11 cellular contexts compared by ENCODE assay signal in the genomic region with DNA sequence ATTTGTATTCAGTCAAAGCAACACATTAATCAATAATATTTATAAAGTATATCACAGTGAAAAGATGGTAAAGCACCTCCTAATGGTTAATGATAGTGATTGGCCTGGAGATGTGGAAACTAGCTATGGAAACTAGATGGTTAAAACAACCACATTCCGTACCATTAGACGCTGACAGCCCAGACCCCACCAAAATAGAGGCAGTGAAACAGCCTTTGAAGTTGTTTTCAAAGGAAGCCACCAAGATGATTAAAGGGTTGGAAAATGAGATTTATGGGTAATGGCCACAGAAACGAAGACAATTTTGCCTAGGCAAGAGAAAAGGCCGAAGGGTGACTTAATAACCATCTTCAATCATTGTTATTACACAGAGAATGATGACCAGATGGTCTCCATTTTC.
DNase-seq lines count a peak whose midpoint lies in the region; ATAC-seq, FAIRE-seq and TF ChIP-seq lines count a peak whose summit lies in the region.
"Had no signal": no experiment of that assay in that cellular context is flagged by ENCODE, and none has a peak within 500 bp of the region (broad histone marks: within the 10 kb centered on the region; RNA-seq: fewer than 3 reads in every experiment).

No MANE protein-coding gene starts in this region.

- H3K4me3 Mint-ChIP-seq in activated naive CD4-positive, alpha-beta T cell treated with anti-CD3 and anti-CD28 coated beads, Interleukin-2, amount 10 ng/mL, durations not matched to agents 7 days and 5 days = no peak overlapping the region
- H3K4me3 Mint-ChIP-seq in astrocyte (ENCODE audit: unreplicated experiment) (no peak overlapping the region), progenitor cell of endocrine pancreas (ENCODE audit: low read depth) (no peak overlapping the region)

- H3K36me3 ChIP-seq in astrocyte (ENCODE audit: insufficient read depth, low read length) = no peaks in the 10 kb centered on the region
- no peaks in the 10 kb centered on the region for H3K36me3 ChIP-seq in muscle layer of colon (ENCODE audit: insufficient read depth, low read length)
- H3K36me3 ChIP-seq in transverse colon = no peaks in the 10 kb centered on the region
- H3K36me3 ChIP-seq: cardiac muscle cell had no signal

- no peak for DNase-seq in activated naive CD4-positive, alpha-beta T cell treated with anti-CD3 and anti-CD28 coated beads, Interleukin-2, amount 10 ng/mL, durations not matched to agents 7 days and 5 days
- no peak for DNase-seq in activated naive CD4-positive, alpha-beta T cell (lab: John Stamatoyannopoulos, UW)
- DNase-seq in astrocyte (ENCODE audit: low read depth) (no peak), transverse colon (no peak), progenitor cell of endocrine pancreas (ENCODE audit: low spot score, unreplicated experiment) (no peak)
- DNase-seq: NCI-H187 had no signal

- H3K36me3 Mint-ChIP-seq in activated naive CD4-positive, alpha-beta T cell treated with anti-CD3 and anti-CD28 coated beads, Interleukin-2, amount 10 ng/mL, durations not matched to agents 7 days and 5 days = no peaks in the 10 kb centered on the region
- H3K36me3 Mint-ChIP-seq in astrocyte (ENCODE audit: low read depth, unreplicated experiment) (no peaks in the 10 kb centered on the region), progenitor cell of endocrine pancreas (ENCODE audit: insufficient read depth) (no peaks in the 10 kb centered on the region)

- no peak for TF ChIP-seq EP300 in transverse colon (IDR thresholded peaks at IDR 0.05; ENCODE audit: low read depth)

- H3K4me2 ChIP-seq in astrocyte (ENCODE audit: low read length) = peak overlapping the region; percentile 36

- no peaks in the 10 kb centered on the region for H3K27me3 ChIP-seq in astrocyte (ENCODE audit: insufficient read depth, low read length)
- no peaks in the 10 kb centered on the region for H3K27me3 ChIP-seq in muscle layer of colon (ENCODE audit: control insufficient read depth in 1 of 2, insufficient read depth in 2 of 2, low read length in 2 of 2)
- no peaks in the 10 kb centered on the region for H3K27me3 ChIP-seq in transverse colon
- H3K27me3 ChIP-seq: cardiac muscle cell had no signal

- peaks cover 37% of the 10 kb centered on the region for H3K4me1 Mint-ChIP-seq in activated naive CD4-positive, alpha-beta T cell treated with anti-CD3 and anti-CD28 coated beads, Interleukin-2, amount 10 ng/mL, durations not matched to agents 7 days and 5 days
- H3K4me1 Mint-ChIP-seq in astrocyte (ENCODE audit: low read depth, unreplicated experiment) (peaks cover 24% of the 10 kb centered on the region), progenitor cell of endocrine pancreas (ENCODE audit: low read depth) (no peaks in the 10 kb centered on the region)

- no peak for ATAC-seq in HG02840 (IDR thresholded peaks at IDR 0.05; ENCODE audit: low FRiP score, unreplicated experiment)
- no peak for ATAC-seq in HG03354 (IDR thresholded peaks at IDR 0.05; ENCODE audit: poor library complexity, severe bottlenecking, unreplicated experiment)

- peak overlapping the region; percentile 12 for H2AFZ ChIP-seq in astrocyte (ENCODE audit: low read depth, low read length)

- no peaks in the 10 kb centered on the region for H4K20me1 ChIP-seq in astrocyte (ENCODE audit: insufficient read depth, low read length)

- no peaks in the 10 kb centered on the region for H3K9me3 ChIP-seq in astrocyte (ENCODE audit: insufficient read depth, low read depth, low read length)
- H3K9me3 ChIP-seq in muscle layer of colon (ENCODE audit: low read length) = no peaks in the 10 kb centered on the region
- no peaks in the 10 kb centered on the region for H3K9me3 ChIP-seq in transverse colon

- peak overlapping the region; percentile 82 for H3K27ac Mint-ChIP-seq in activated naive CD4-positive, alpha-beta T cell treated with anti-CD3 and anti-CD28 coated beads, Interleukin-2, amount 10 ng/mL, durations not matched to agents 7 days and 5 days
- H3K27ac Mint-ChIP-seq in astrocyte (ENCODE audit: unreplicated experiment) = peak overlapping the region; percentile 70
- H3K27ac Mint-ChIP-seq in progenitor cell of endocrine pancreas = no peak overlapping the region

- peaks cover 17% of the 10 kb centered on the region for H3K79me2 ChIP-seq in astrocyte (ENCODE audit: insufficient read depth, low read length)

- TF ChIP-seq CTCF in astrocyte (IDR thresholded peaks at IDR 0.05; ENCODE audit: insufficient read depth, low read depth, low read length) = no peak
- no peak for TF ChIP-seq CTCF in transverse colon (IDR thresholded peaks at IDR 0.05)
- TF ChIP-seq CTCF in progenitor cell of endocrine pancreas (IDR thresholded peaks at IDR 0.05; ENCODE audit: unreplicated experiment) = no peak

- TF ChIP-seq POLR2A in transverse colon (IDR thresholded peaks at IDR 0.05) = no peak

- H3K4me3 ChIP-seq in astrocyte (ENCODE audit: insufficient read depth, low read depth, low read length) (no peak overlapping the region), muscle layer of colon (ENCODE audit: low read depth in 1 of 2, low read length in 2 of 2) (no peak overlapping the region), transverse colon (no peak overlapping the region)
- H3K4me3 ChIP-seq: cardiac muscle cell had no signal

- no peaks in the 10 kb centered on the region for H3K9me3 Mint-ChIP-seq in activated naive CD4-positive, alpha-beta T cell treated with anti-CD3 and anti-CD28 coated beads, Interleukin-2, amount 10 ng/mL, durations not matched to agents 7 days and 5 days
- no peaks in the 10 kb centered on the region for H3K9me3 Mint-ChIP-seq in astrocyte (ENCODE audit: unreplicated experiment)
- no peaks in the 10 kb centered on the region for H3K9me3 Mint-ChIP-seq in progenitor cell of endocrine pancreas (ENCODE audit: low read depth)

- peaks cover 3% of the 10 kb centered on the region for H3K27me3 Mint-ChIP-seq in activated naive CD4-positive, alpha-beta T cell treated with anti-CD3 and anti-CD28 coated beads, Interleukin-2, amount 10 ng/mL, durations not matched to agents 7 days and 5 days
- no peaks in the 10 kb centered on the region for H3K27me3 Mint-ChIP-seq in astrocyte (ENCODE audit: low read depth, unreplicated experiment)
- H3K27me3 Mint-ChIP-seq in progenitor cell of endocrine pancreas = no peaks in the 10 kb centered on the region

- CTCF ChIA-PET in activated naive CD4-positive, alpha-beta T cell treated with anti-CD3 and anti-CD28 coated beads, Interleukin-2, amount 10 ng/mL, durations not matched to agents 7 days and 5 days (lab: Charles Lee) = interaction anchor here (0.7 to 6.0 kb wide), 12 partner anchors 8 to 263 kb away, joined by 3 to 62 read pairs (median 6); partner anchors contain the start of gene LPIN3

- H3K27ac ChIP-seq in astrocyte (ENCODE audit: low read depth, low read length) (peak overlapping the region; percentile 88), muscle layer of colon (ENCODE audit: low read depth, low read length) (peak overlapping the region; percentile 5), transverse colon (peak overlapping the region; percentile 23 to 69 (median 60))
- H3K27ac ChIP-seq: cardiac muscle cell had no signal

- no peak for FAIRE-seq in astrocyte (lab: Jason Lieb, UNC)
- FAIRE-seq: GM19239 had no signal

- H3K9ac ChIP-seq in astrocyte (ENCODE audit: low read length) (peak overlapping the region; percentile 61), muscle layer of colon (ENCODE audit: low read length) (no peak overlapping the region)

- in situ Hi-C loops in transverse colon (cut with MboI; ENCODE audit: low pct_ligation_motif_present in 1 of 4, low pct_unique_long_range_greater_than_20kb in 1 of 4, low sequenced_read_pairs in 3 of 4) = no loop called here

- intact Hi-C loops in transverse colon (cut with DNase I; ENCODE audit: low total_unique reads) = loop anchor here (1.0 to 2.0 kb wide), 2 partner anchors 53 to 108 kb away; partner anchors contain the start of gene LPIN3

- WGBS in transverse colon (ENCODE audit: low coverage in 1 of 2), 2 donors = 84 to 89% methylated on average over 4 of the region's 4 CpGs

- H3K4me1 ChIP-seq in astrocyte (ENCODE audit: insufficient read depth, low read length) (peaks cover 21% of the 10 kb centered on the region), muscle layer of colon (ENCODE audit: insufficient read depth, low read length) (peaks cover 32% of the 10 kb centered on the region), transverse colon (peaks cover 14 to 35% (median 17%) of the 10 kb centered on the region in 4 donors)

Comparison
In these comparisons a context has a peak if more than half of its experiments do, and no peak if none do; other contexts are left out.
1. H3K27ac ChIP-seq: peak in every context shown above with its lines; median percentile 88 in astrocyte; 60 in transverse colon; 5 in muscle layer of colon.